In the genomic region with DNA sequence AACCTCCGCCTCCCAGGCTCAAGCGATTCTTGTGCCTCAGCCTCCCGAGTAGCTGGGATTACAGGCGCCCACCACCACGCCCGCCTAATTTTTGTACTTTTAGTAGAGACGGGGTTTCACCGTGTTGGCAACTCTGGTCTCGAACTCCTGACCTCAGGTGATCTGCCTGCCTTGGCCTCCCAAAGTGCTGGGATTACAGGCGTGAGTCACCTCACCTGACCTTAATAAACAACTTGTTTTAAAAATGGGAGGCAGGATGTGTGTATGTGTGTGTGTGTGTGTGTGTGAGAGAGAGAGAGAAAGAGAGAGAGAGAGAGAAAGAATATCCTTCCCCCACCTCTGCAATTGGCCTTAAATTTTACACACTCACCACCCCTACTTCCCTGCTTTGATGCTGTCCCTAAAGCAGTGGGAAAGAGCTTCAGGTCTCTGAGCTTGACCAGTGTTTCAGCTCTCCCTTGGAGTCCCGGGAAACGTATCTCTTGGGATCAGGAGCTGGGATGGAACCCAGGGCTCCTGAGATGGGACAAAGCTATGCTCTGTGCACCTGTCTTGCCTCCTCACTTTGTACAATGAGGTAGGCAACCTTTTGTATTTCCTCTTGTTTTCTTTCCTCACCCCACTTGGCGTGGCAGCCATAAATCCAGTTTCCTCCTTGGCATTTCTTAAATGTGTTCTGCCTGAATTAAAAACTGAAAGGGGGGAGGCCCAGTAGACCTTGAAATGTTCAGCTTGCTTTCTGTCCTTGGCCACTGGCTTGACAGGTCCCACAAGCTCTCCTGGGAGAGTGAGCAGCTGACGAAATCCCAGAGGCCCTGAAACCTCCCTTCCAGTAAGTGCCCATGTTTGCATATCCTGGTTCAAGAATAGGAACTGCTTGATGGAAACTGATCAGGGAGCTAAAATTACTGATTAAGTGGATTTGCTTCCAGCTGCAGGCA, we compare ENCODE assay signal across 9 cellular contexts. TPM values are rescaled to one million over a fixed set of nuclear protein-coding genes. Genes with fewer than 3 reads are reported as not detected.
DNase-seq lines count a peak whose midpoint lies in the region; ATAC-seq, FAIRE-seq and TF ChIP-seq lines count a peak whose summit lies in the region.
"Had no signal": no experiment of that assay in that cellular context is flagged by ENCODE, and none has a peak within 500 bp of the region (broad histone marks: within the 10 kb centered on the region; RNA-seq: fewer than 3 reads in every experiment).

No MANE protein-coding gene starts in this region.

- H3K79me2 ChIP-seq in Loucy (ENCODE audit: insufficient read depth, low read length) (peaks cover 7% of the 10 kb centered on the region), GM12878 (ENCODE audit: control insufficient read depth, insufficient read depth, low read length) (no peaks in the 10 kb centered on the region)

- no peaks in the 10 kb centered on the region for H3K9me2 ChIP-seq in Loucy (replicated peaks; ENCODE audit: low read depth, low read length)

- POLR2A ChIA-PET in GM12878 (lab: Charles Lee), result interaction anchor here (0.5 to 4.2 kb wide), 12 partner anchors 10 to 1250 kb away, joined by 3 to 64 read pairs (median 4); a partner anchor contains a TSS
- POLR2A ChIA-PET in naive thymus-derived CD4-positive, alpha-beta T cell (lab: Charles Lee), result interaction anchor here (0.6 to 7.0 kb wide), 4 partner anchors 9 to 217 kb away, joined by 3 to 105 read pairs (median 10); a partner anchor contains a TSS

- SMC1A ChIA-PET in GM12878 (lab: Charles Lee; ENCODE audit: uncharacterized antibody, unreplicated experiment), result interaction anchor here (1.0 to 6.8 kb wide), 13 partner anchors 10 to 335 kb away, joined by 3 to 130 read pairs (median 6); a partner anchor contains a TSS

- no TSS peak for BruUV-seq in GM12878 (replicated peaks; lab: Mats Ljungman, UMichigan)

- RAD21 ChIA-PET in GM12878 (lab: Charles Lee; ENCODE audit: unreplicated experiment), result interaction anchor here (0.5 to 4.4 kb wide), 18 partner anchors 7 to 246 kb away, joined by 3 to 58 read pairs (median 4); a partner anchor contains a TSS

- H3K27me3 Mint-ChIP-seq in CD4-positive, CD25-positive, alpha-beta regulatory T cell, result no peaks in the 10 kb centered on the region
- H3K27me3 Mint-ChIP-seq in naive thymus-derived CD4-positive, alpha-beta T cell, result no peaks in the 10 kb centered on the region
- no peaks in the 10 kb centered on the region for H3K27me3 Mint-ChIP-seq in HFFc6 (ENCODE audit: insufficient read depth)

- WGBS in GM12878 (ENCODE audit: insufficient coverage, insufficient replicate concordance, low lambda C conversion rate, missing lambda C conversion rate), result 77% methylated on average over 14 of the region's 14 CpGs

- TF ChIP-seq POLR2A in GM12878 (IDR thresholded peaks at IDR 0.05; ENCODE audit: low read depth, low read length), result no peak

- H3K36me3 Mint-ChIP-seq in CD4-positive, CD25-positive, alpha-beta regulatory T cell, result peaks cover 12% of the 10 kb centered on the region
- peaks cover 6 to 57% (median 15%) of the 10 kb centered on the region in 5 donors for H3K36me3 Mint-ChIP-seq in naive thymus-derived CD4-positive, alpha-beta T cell
- H3K36me3 Mint-ChIP-seq in HFFc6 (ENCODE audit: low read depth), result no peaks in the 10 kb centered on the region

- H3K4me2 ChIP-seq in Loucy (ENCODE audit: low read depth, low read length, poor library complexity, severe bottlenecking), result peak overlapping the region; percentile 28
- peak overlapping the region; percentile 78 for H3K4me2 ChIP-seq in GM12878 (ENCODE audit: control insufficient read depth, insufficient read depth)

- no peak overlapping the region for H3K4me3 ChIP-seq in CD4-positive, CD25-positive, alpha-beta regulatory T cell (ENCODE audit: low read depth, low read length)
- H3K4me3 ChIP-seq in Loucy (ENCODE audit: low read length, poor library complexity, severe bottlenecking), result no peak overlapping the region
- H3K4me3 ChIP-seq in GM12878, result 0 out of 2 replicates have a peak overlapping the region, but pooled peaks have one; percentile 8
- H3K4me3 ChIP-seq in naive thymus-derived CD4-positive, alpha-beta T cell (ENCODE audit: low read length), result no peak overlapping the region

- TF ChIP-seq RAD21 in GM12878 (IDR thresholded peaks at IDR 0.05; ENCODE audit: insufficient read depth, low read depth, low read length), result no peak

- no peak overlapping the region for H3K27ac ChIP-seq in CD4-positive, CD25-positive, alpha-beta regulatory T cell (ENCODE audit: insufficient read depth, low read length, poor library complexity, severe bottlenecking)
- H3K27ac ChIP-seq in GM12878 (ENCODE audit: control insufficient read depth, insufficient read depth), result peak overlapping the region; percentile 49
- H3K27ac ChIP-seq in naive thymus-derived CD4-positive, alpha-beta T cell (ENCODE audit: low read depth, low read length), result no peak overlapping the region

- H3K4me1 Mint-ChIP-seq in CD4-positive, CD25-positive, alpha-beta regulatory T cell, result peaks cover 10 to 31% (median 25%) of the 10 kb centered on the region in 4 donors
- H3K4me1 Mint-ChIP-seq in naive thymus-derived CD4-positive, alpha-beta T cell, result peaks cover 59 to 92% (median 82%) of the 10 kb centered on the region in 7 donors
- H3K4me1 Mint-ChIP-seq in HFFc6 (ENCODE audit: low read depth), result no peaks in the 10 kb centered on the region

- H4K20me1 ChIP-seq in Loucy (ENCODE audit: insufficient read depth, low read length, poor library complexity, severe bottlenecking), result no peaks in the 10 kb centered on the region
- no peaks in the 10 kb centered on the region for H4K20me1 ChIP-seq in GM12878 (ENCODE audit: control insufficient read depth, insufficient read depth)

- in situ Hi-C loops in GM12878 (cut with MboI), result no loop called here

- peak overlapping the region in 2 of 3 donors; percentile 69 to 76 for H3K27ac Mint-ChIP-seq in CD4-positive, CD25-positive, alpha-beta regulatory T cell
- H3K27ac Mint-ChIP-seq in naive thymus-derived CD4-positive, alpha-beta T cell, result peak overlapping the region; percentile 32 to 92 (median 75)
- no peak overlapping the region for H3K27ac Mint-ChIP-seq in HFFc6

- no peak for DNase-seq in CD4-positive, CD25-positive, alpha-beta regulatory T cell
- DNase-seq in GM12878 (ENCODE audit: low read depth, low spot score) (no peak), RKO (ENCODE audit: low spot score) (no peak), HFFc6 (no peak), DMS 273 treated with DMSO at 0.1 percent for 48 hours (lab: John Stamatoyannopoulos, UW) (no peak), AG08396 (ENCODE audit: low spot score) (no peak)
- peak in 1 of 9 donors; percentile 22 for DNase-seq in naive thymus-derived CD4-positive, alpha-beta T cell
- DNase-seq: activated T-cell treated with anti-CD3 and anti-CD28 coated beads, Interleukin-2, amount 50 U/mL, for 72 hours had no signal

- H2AFZ ChIP-seq in Loucy (ENCODE audit: low read length), result no peak overlapping the region
- H2AFZ ChIP-seq in GM12878 (ENCODE audit: control insufficient read depth, low read depth, low read length), result no peak overlapping the region

- intact Hi-C loops in GM12878 (cut with micrococcal nuclease; ENCODE audit: unreplicated experiment), result no loop called here
- intact Hi-C loops in naive thymus-derived CD4-positive, alpha-beta T cell (cut with micrococcal nuclease), result no loop called here

- no peaks in the 10 kb centered on the region for H3K36me3 ChIP-seq in CD4-positive, CD25-positive, alpha-beta regulatory T cell (ENCODE audit: control insufficient read depth, insufficient read depth, low read length)
- H3K36me3 ChIP-seq in Loucy (ENCODE audit: insufficient read depth, low read length) (no peaks in the 10 kb centered on the region), GM12878 (ENCODE audit: control insufficient read depth in 2 of 2, insufficient read depth in 2 of 2, low read length in 1 of 2) (0 out of 4 replicates have a peak, but pooled peaks cover 0 to 2% of the 10 kb centered on the region in 2 experiments)
- H3K36me3 ChIP-seq in naive thymus-derived CD4-positive, alpha-beta T cell (ENCODE audit: control insufficient read depth in 2 of 3, insufficient read depth in 3 of 3, low read length in 3 of 3), result no peaks in the 10 kb centered on the region

- H3K9me3 ChIP-seq in CD4-positive, CD25-positive, alpha-beta regulatory T cell (ENCODE audit: control insufficient read depth in 2 of 2, low read length in 2 of 2), result no peaks in the 10 kb centered on the region
- H3K9me3 ChIP-seq in Loucy (ENCODE audit: insufficient read depth, low read depth, low read length) (no peaks in the 10 kb centered on the region), GM12878 (replicated peaks; ENCODE audit: control insufficient read depth, insufficient read depth, low read length) (no peaks in the 10 kb centered on the region)
- H3K9me3 ChIP-seq in naive thymus-derived CD4-positive, alpha-beta T cell (ENCODE audit: control insufficient read depth in 2 of 3, low read length in 3 of 3), result no peaks in the 10 kb centered on the region

- peaks cover 27% of the 10 kb centered on the region for H3K4me1 ChIP-seq in CD4-positive, CD25-positive, alpha-beta regulatory T cell (ENCODE audit: control insufficient read depth, insufficient read depth, low read length, poor library complexity, severe bottlenecking)
- H3K4me1 ChIP-seq in Loucy (ENCODE audit: insufficient read depth, low read length, poor library complexity, severe bottlenecking) (peaks cover 81% of the 10 kb centered on the region), GM12878 (ENCODE audit: control insufficient read depth, insufficient read depth, low read length) (peaks cover 42% of the 10 kb centered on the region)
- peaks cover 25 to 62% of the 10 kb centered on the region in 2 donors for H3K4me1 ChIP-seq in naive thymus-derived CD4-positive, alpha-beta T cell (ENCODE audit: control insufficient read depth in 2 of 2, insufficient read depth in 2 of 2, low read length in 2 of 2)

- no peak overlapping the region for H3K4me3 Mint-ChIP-seq in CD4-positive, CD25-positive, alpha-beta regulatory T cell
- peak overlapping the region in 9 of 10 donors; percentile 25 to 76 (median 63) for H3K4me3 Mint-ChIP-seq in naive thymus-derived CD4-positive, alpha-beta T cell
- H3K4me3 Mint-ChIP-seq in HFFc6, result no peak overlapping the region
- H3K4me3 Mint-ChIP-seq: activated T-cell treated with anti-CD3 and anti-CD28 coated beads, Interleukin-2, amount 50 U/mL, for 72 hours had no signal

- CTCF ChIA-PET in GM12878 (lab: Yijun Ruan, JAX), result interaction anchor here (0.9 to 4.3 kb wide), 14 partner anchors 11 to 226 kb away, joined by 3 to 48 read pairs (median 5); no protein-coding TSS in a partner anchor
- CTCF ChIA-PET in naive thymus-derived CD4-positive, alpha-beta T cell (lab: Charles Lee), result interaction anchor here (0.9 to 1.9 kb wide), 6 partner anchors 11 to 33 kb away, joined by 3 to 9 read pairs (median 4); no protein-coding TSS in a partner anchor

- no peak for TF ChIP-seq EP300 in GM12878 (IDR thresholded peaks at IDR 0.05; ENCODE audit: borderline replicate concordance in 1 of 2, control insufficient read depth in 1 of 2, low read depth in 2 of 2, low read length in 2 of 2)

- H3K9me3 Mint-ChIP-seq in CD4-positive, CD25-positive, alpha-beta regulatory T cell, result no peaks in the 10 kb centered on the region
- H3K9me3 Mint-ChIP-seq in naive thymus-derived CD4-positive, alpha-beta T cell, result no peaks in the 10 kb centered on the region
- no peaks in the 10 kb centered on the region for H3K9me3 Mint-ChIP-seq in HFFc6
- H3K9me3 Mint-ChIP-seq: activated T-cell treated with anti-CD3 and anti-CD28 coated beads, Interleukin-2, amount 50 U/mL, for 72 hours had no signal

- peak overlapping the region; percentile 59 for H3K9ac ChIP-seq in Loucy (ENCODE audit: low read depth, low read length, poor library complexity, severe bottlenecking)
- peak overlapping the region; percentile 32; the same call in 1 of the 2 replicates for H3K9ac ChIP-seq in GM12878 (ENCODE audit: control insufficient read depth, insufficient read depth, low read length)

- no peak for FAIRE-seq in GM12878 (lab: Jason Lieb, UNC)

- ATAC-seq in CD4-positive, CD25-positive, alpha-beta regulatory T cell (ENCODE audit: low read depth in 2 of 2), result no peak
- peak; percentile 50 for ATAC-seq in GM12878
- ATAC-seq in naive thymus-derived CD4-positive, alpha-beta T cell, result no peak
- ATAC-seq: activated T-cell treated with anti-CD3 and anti-CD28 coated beads, Interleukin-2, amount 50 U/mL, for 72 hours had no signal

- H3K27me3 ChIP-seq in CD4-positive, CD25-positive, alpha-beta regulatory T cell (ENCODE audit: control insufficient read depth, insufficient read depth, low read length), result no peaks in the 10 kb centered on the region
- H3K27me3 ChIP-seq in Loucy (ENCODE audit: insufficient read depth, low read length, poor library complexity, severe bottlenecking), result no peaks in the 10 kb centered on the region
- no peaks in the 10 kb centered on the region for H3K27me3 ChIP-seq in GM12878 (replicated peaks in 1 of 2; ENCODE audit: control insufficient read depth in 2 of 2, insufficient read depth in 2 of 2, low read length in 1 of 2)
- no peaks in the 10 kb centered on the region for H3K27me3 ChIP-seq in naive thymus-derived CD4-positive, alpha-beta T cell (ENCODE audit: control insufficient read depth in 2 of 2, insufficient read depth in 2 of 2, low read length in 2 of 2)

- peaks cover 7% of the 10 kb centered on the region for H3F3A ChIP-seq in Loucy (ENCODE audit: low read depth)

- TF ChIP-seq CTCF in Loucy (conservative IDR thresholded peaks at IDR 0.05; ENCODE audit: low read length) (no peak), GM12878 (IDR thresholded peaks at IDR 0.05 in 2 of 3, conservative IDR thresholded peaks at IDR 0.05 in 1 of 3; ENCODE audit: control insufficient read depth in 2 of 3, extremely low read depth in 1 of 3, insufficient read depth in 1 of 3, low read depth in 3 of 3, low read length in 3 of 3) (no peak), HFFc6 (IDR thresholded peaks at IDR 0.05) (no peak)

RNA-seq across cellular contexts. Expression of a gene that starts 17.8 kb away (rescaled TPM):
- total RNA-seq in CD4-positive, CD25-positive, alpha-beta regulatory T cell, result 139 TPM
- polyA plus RNA-seq in CD4-positive, CD25-positive, alpha-beta regulatory T cell, result 100 to 1,000 TPM; 127 to 218 (median 158) TPM
- total RNA-seq in GM12878 (2013; cell fraction: nucleolus; rRNA removed), result 59.0 and 62.3 TPM in 2 replicates
- total RNA-seq in GM12878 (2014; rRNA removed) (234 and 238 TPM in 2 replicates), GM12878 (2014; rRNA removed; fragmentation: Illumina TruSeq; extraction: Trizol) (134 and 138 TPM in 2 replicates), GM12878 (2021) (141 and 149 TPM in 2 replicates)
- 145 TPM for polyA plus RNA-seq in GM12878 (2011; ENCODE audit: low read depth)
- polyA plus RNA-seq in GM12878 (2011; rRNA removed) (93.1 and 96.5 TPM in 2 replicates), GM12878 (2014; fragmentation: Illumina TruSeq; extraction: Trizol) (165 and 186 TPM in 2 replicates), GM12878 (2014; fragmentation: Nextera tagmentation; extraction: Ambion mirVana) (10 to 100 TPM; 44.5 to 67.3 TPM), GM12878 (2014; rRNA removed) (149 and 183 TPM in 2 replicates), GM12878 (2016; fragmentation: Nextera tagmentation; extraction: Ambion mirVana) (100 to 1,000 TPM; 276 to 313 TPM)
- 81.6 and 104 TPM in 2 replicates for polyA plus RNA-seq in GM12878 (2011; cell fraction: cytosol; rRNA removed)
- 46.9 and 50.2 TPM in 2 replicates for polyA plus RNA-seq in GM12878 (2011; cell fraction: nucleus; rRNA removed)
- 156 and 163 TPM in 2 replicates for polyA plus RNA-seq in GM12878 (2012)
- 115 and 124 TPM in 2 replicates for polyA minus RNA-seq in GM12878 (2011; rRNA and poly(A)+ RNA removed)
- 39.5 and 42.4 TPM in 2 replicates for polyA minus RNA-seq in GM12878 (2011; cell fraction: cytosol; rRNA and poly(A)+ RNA removed)
- polyA minus RNA-seq in GM12878 (2011; cell fraction: nucleus; rRNA and poly(A)+ RNA removed), result 24.5 and 42.6 TPM in 2 replicates
- 100 to 1,000 TPM; 120 to 293 (median 144) TPM for total RNA-seq in naive thymus-derived CD4-positive, alpha-beta T cell
- 100 to 1,000 TPM; 250 to 417 TPM for polyA plus RNA-seq in naive thymus-derived CD4-positive, alpha-beta T cell
- total RNA-seq in HFFc6 (2021; fragmentation: NEBNext Ultra II Directional; extraction: Animal tissue kit (Norgen Biotek cat#: 25700)), result 100 to 1,000 TPM; 106 to 115 (median 111) TPM

RNA-seq across cellular contexts. Expression of a gene that starts 45.7 kb away (rescaled TPM):
- 25.2 TPM for total RNA-seq in CD4-positive, CD25-positive, alpha-beta regulatory T cell
- 10 to 100 TPM; 14.7 to 20.3 (median 15.9) TPM for polyA plus RNA-seq in CD4-positive, CD25-positive, alpha-beta regulatory T cell
- 14.8 and 16.4 TPM in 2 replicates for total RNA-seq in GM12878 (2013; cell fraction: nucleolus; rRNA removed)
- 18.0 and 21.2 TPM in 2 replicates for total RNA-seq in GM12878 (2014; rRNA removed)
- total RNA-seq in GM12878 (2014; rRNA removed; fragmentation: Illumina TruSeq; extraction: Trizol), result 21.7 TPM in 2 replicates
- 19.5 and 24.2 TPM in 2 replicates for total RNA-seq in GM12878 (2021)
- 6.4 TPM for polyA plus RNA-seq in GM12878 (2011; ENCODE audit: low read depth)
- polyA plus RNA-seq in GM12878 (2011; rRNA removed), result 24.6 and 49.9 TPM in 2 replicates
- 7.9 and 10.2 TPM in 2 replicates for polyA plus RNA-seq in GM12878 (2011; cell fraction: cytosol; rRNA removed)
- 4.3 and 7.9 TPM in 2 replicates for polyA plus RNA-seq in GM12878 (2011; cell fraction: nucleus; rRNA removed)
- polyA plus RNA-seq in GM12878 (2012), result 13.3 TPM in 2 replicates
- 22.2 and 26.1 TPM in 2 replicates for polyA plus RNA-seq in GM12878 (2014; fragmentation: Illumina TruSeq; extraction: Trizol)
- 1 to 10 TPM; 6.3 to 8.3 TPM for polyA plus RNA-seq in GM12878 (2014; fragmentation: Nextera tagmentation; extraction: Ambion mirVana)
- polyA plus RNA-seq in GM12878 (2014; rRNA removed), result 11.7 and 12.8 TPM in 2 replicates
- polyA plus RNA-seq in GM12878 (2016; fragmentation: Nextera tagmentation; extraction: Ambion mirVana), result 10 to 100 TPM; 31.7 to 32.2 TPM
- polyA minus RNA-seq in GM12878 (2011; rRNA and poly(A)+ RNA removed), result 10.0 and 12.5 TPM in 2 replicates
- polyA minus RNA-seq in GM12878 (2011; cell fraction: cytosol; rRNA and poly(A)+ RNA removed), result 11.5 and 15.5 TPM in 2 replicates
- polyA minus RNA-seq in GM12878 (2011; cell fraction: nucleus; rRNA and poly(A)+ RNA removed), result 2.4 and 4.3 TPM in 2 replicates
- total RNA-seq in naive thymus-derived CD4-positive, alpha-beta T cell, result 10 to 100 TPM; 13.5 to 33.5 (median 21.2) TPM
- 10 to 100 TPM in 1 of 2 donors, 1 to 10 TPM in 1; 8.7 to 12.6 TPM for polyA plus RNA-seq in naive thymus-derived CD4-positive, alpha-beta T cell
- 10 to 100 TPM; 13.2 to 17.4 (median 14.8) TPM for total RNA-seq in HFFc6 (2021; fragmentation: NEBNext Ultra II Directional; extraction: Animal tissue kit (Norgen Biotek cat#: 25700))

Comparison
In these comparisons a context has a peak if more than half of its experiments do, and no peak if none do; other contexts are left out.
1. H3K4me3 Mint-ChIP-seq: peak in naive thymus-derived CD4-positive, alpha-beta T cell (9 of 10); none in CD4-positive, CD25-positive, alpha-beta regulatory T cell (0 of 4) and HFFc6 (single experiment).